Comparison of ENCODE assay signal across 29 cellular contexts in the genomic region with DNA sequence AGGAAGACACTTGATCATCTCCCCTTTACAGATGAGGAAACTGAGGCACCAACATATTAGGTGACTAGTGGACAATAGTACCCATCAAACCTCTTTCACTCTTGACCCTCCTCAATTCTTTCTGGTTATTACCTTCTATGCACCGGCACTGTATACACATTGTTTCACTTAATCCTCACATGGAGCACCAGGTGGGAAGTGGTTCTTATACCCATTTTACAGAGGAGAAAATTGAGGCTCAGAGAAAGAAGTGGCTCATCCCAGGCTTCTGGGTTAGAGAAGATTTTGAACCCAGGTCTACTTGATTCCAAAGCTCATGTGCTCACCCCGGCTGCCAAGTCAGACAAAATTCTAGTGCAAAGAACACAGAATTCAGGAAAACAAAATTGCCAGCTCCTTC.
"Had no signal": no experiment of that assay in that cellular context is flagged by ENCODE, and none has a peak within 500 bp of the region (broad histone marks: within the 10 kb centered on the region; RNA-seq: fewer than 3 reads in every experiment).

No MANE protein-coding gene starts in this region.

- H3K9me3 ChIP-seq: colonic mucosa, esophagus muscularis mucosa, esophagus squamous epithelium, gastrocnemius medialis, gastroesophageal sphincter, heart left ventricle, heart right ventricle had no signal

- FAIRE-seq: colon, endometrium, endothelial cell of umbilical vein, frontal cortex had no signal

- H3K27ac Mint-ChIP-seq: dendritic cell treated with granulocyte-macrophage colony-stimulating factor and Interleukin-4, amounts not matched to agents 40 ng/mL and 50 ng/mL, for 4 days; effector memory CD8-positive, alpha-beta T cell; endodermal cell had no signal

- H3K4me1 ChIP-seq: colonic mucosa, esophagus muscularis mucosa, esophagus squamous epithelium, foreskin keratinocyte, gastrocnemius medialis, gastroesophageal sphincter, heart left ventricle, heart right ventricle had no signal

- H3K36me3 ChIP-seq: colonic mucosa, esophagus muscularis mucosa, esophagus squamous epithelium, gastrocnemius medialis, gastroesophageal sphincter, heart left ventricle, heart right ventricle had no signal

- ATAC-seq: effector memory CD8-positive, alpha-beta T cell; esophagus mucosa; foreskin keratinocyte; gastrocnemius medialis; gastroesophageal sphincter; heart left ventricle; heart right ventricle had no signal

- H3K9me3 Mint-ChIP-seq: dendritic cell treated with granulocyte-macrophage colony-stimulating factor and Interleukin-4, amounts not matched to agents 40 ng/mL and 50 ng/mL, for 4 days; effector memory CD8-positive, alpha-beta T cell; endodermal cell had no signal

- H3K4me3 ChIP-seq: colonic mucosa, coronary artery, dorsolateral prefrontal cortex, esophagus muscularis mucosa, esophagus squamous epithelium, gastrocnemius medialis, gastroesophageal sphincter, heart left ventricle, heart right ventricle had no signal

- H3K27me3 ChIP-seq: colonic mucosa, dorsolateral prefrontal cortex, gastrocnemius medialis had no signal

- H3K27ac ChIP-seq: colonic mucosa, coronary artery, dorsolateral prefrontal cortex, epithelial cell of prostate, esophagus muscularis mucosa, esophagus squamous epithelium, foreskin keratinocyte, gastrocnemius medialis, gastroesophageal sphincter, heart left ventricle, heart right ventricle had no signal

- DNase-seq: colonic mucosa; cortex of kidney; dermis blood vessel endothelial cell; dorsolateral prefrontal cortex; effector CD4-positive, alpha-beta T cell; effector CD8-positive, alpha-beta T cell; effector memory CD4-positive, alpha-beta T cell; effector memory CD8-positive, alpha-beta T cell; endodermal cell; erythroblast; esophagus squamous epithelium; foreskin fibroblast; foreskin keratinocyte; foreskin melanocyte; gastrocnemius medialis; glutamatergic neuron; head of caudate nucleus; heart left ventricle; heart right ventricle had no signal

- H3K4me3 Mint-ChIP-seq: dendritic cell treated with granulocyte-macrophage colony-stimulating factor and Interleukin-4, amounts not matched to agents 40 ng/mL and 50 ng/mL, for 4 days; effector memory CD8-positive, alpha-beta T cell; endodermal cell had no signal
